21 cellular contexts compared by ENCODE assay signal in the genomic region with DNA sequence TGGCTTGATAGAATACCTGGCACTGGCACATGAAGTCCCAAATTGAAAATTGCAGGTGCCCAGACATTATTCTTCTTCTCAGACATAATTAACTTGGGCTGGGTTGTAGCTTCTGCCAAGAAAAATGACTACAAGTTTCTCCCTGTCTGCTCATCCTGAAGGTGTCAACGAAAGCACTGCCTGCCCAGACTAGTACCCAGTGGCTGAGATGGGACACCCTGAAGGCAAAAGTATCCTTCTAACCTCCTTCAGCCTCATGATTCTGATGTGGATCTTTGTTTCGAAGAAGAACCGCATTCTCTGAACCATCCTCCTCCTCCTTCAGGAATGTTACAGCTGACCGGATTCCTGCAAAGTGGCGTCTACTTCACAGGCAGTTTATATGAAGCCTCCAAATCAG.
DNase-seq lines count a peak whose midpoint lies in the region; ATAC-seq, FAIRE-seq and TF ChIP-seq lines count a peak whose summit lies in the region.
"Had no signal": no experiment of that assay in that cellular context is flagged by ENCODE, and none has a peak within 500 bp of the region (broad histone marks: within the 10 kb centered on the region; RNA-seq: fewer than 3 reads in every experiment).

No MANE protein-coding gene starts in this region.

- H3K27ac ChIP-seq in RWPE2 (ENCODE audit: poor library complexity, severe bottlenecking), result peak overlapping the region; percentile 100
- H3K27ac ChIP-seq in epithelial cell of prostate, result peak overlapping the region; percentile 100
- peak overlapping the region; percentile 100 for H3K27ac ChIP-seq in keratinocyte (ENCODE audit: control insufficient read depth, insufficient read depth, low read length)
- no peak overlapping the region for H3K27ac ChIP-seq in upper lobe of left lung
- H3K27ac ChIP-seq: HL-60 had no signal

- H3K27ac Mint-ChIP-seq in nephron progenitor cell, result peak overlapping the region; percentile 17
- H3K27ac Mint-ChIP-seq: CD14-positive monocyte; CD8-positive, alpha-beta T cell; H9 had no signal

- no peak for TF ChIP-seq CTCF in RWPE2 (IDR thresholded peaks at IDR 0.05; ENCODE audit: poor library complexity, severe bottlenecking)
- no peak for TF ChIP-seq CTCF in keratinocyte (optimal IDR thresholded peaks at IDR 0.05 in 1 of 3, IDR thresholded peaks at IDR 0.05 in 1 of 3, conservative IDR thresholded peaks at IDR 0.05 in 1 of 3; ENCODE audit: extremely low read depth in 1 of 3, insufficient read depth in 2 of 3, low read length in 3 of 3)
- TF ChIP-seq CTCF in nephron progenitor cell (IDR thresholded peaks at IDR 0.05), result no peak
- no peak for TF ChIP-seq CTCF in upper lobe of left lung (IDR thresholded peaks at IDR 0.05)

- peak; percentile 99 for FAIRE-seq in keratinocyte (lab: Jason Lieb, UNC)
- FAIRE-seq: A204.1, D721Med, G401.6, GM12891 had no signal

- H3K9me3 ChIP-seq in RWPE2 (ENCODE audit: severe bottlenecking) (peaks cover 11% of the 10 kb centered on the region), keratinocyte (ENCODE audit: control insufficient read depth, low read depth, low read length) (peaks cover 8% of the 10 kb centered on the region), upper lobe of left lung (peaks cover 0 to 5% (median 2%) of the 10 kb centered on the region in 4 donors)

- DNase-seq in RWPE2 (ENCODE audit: low spot score) (peak; percentile 84), epithelial cell of prostate (ENCODE audit: low read depth, low spot score) (peak; percentile 98), keratinocyte (ENCODE audit: low read depth, low spot score) (peak; percentile 83), nephron progenitor cell (no peak), ACHN (no peak), upper lobe of left lung (no peak), 8988T (no peak), NCI-H1417 treated with DMSO at 0.1 percent for 48 hours (lab: John Stamatoyannopoulos, UW) (no peak)
- DNase-seq: CD8-positive, alpha-beta T cell; COR-L47; DMS153; DMS79 treated with DMSO at 0.1 percent for 48 hours; EL; GOT3; H9 had no signal

- dilution Hi-C loops in keratinocyte (cut with MboI; ENCODE audit: extremely low pct_ligation_motif_present, low sequenced_read_pairs), result no loop called here

- no peaks in the 10 kb centered on the region for H4K20me1 ChIP-seq in keratinocyte (ENCODE audit: control insufficient read depth, extremely low read depth, insufficient read depth, low read length)

- H3K4me1 Mint-ChIP-seq in nephron progenitor cell, result peaks cover 42% of the 10 kb centered on the region
- H3K4me1 Mint-ChIP-seq: CD14-positive monocyte had no signal

- H3K9me1 ChIP-seq in keratinocyte (ENCODE audit: control insufficient read depth, extremely low read depth, insufficient read depth, low read length), result no peaks in the 10 kb centered on the region

- no peaks in the 10 kb centered on the region for H3K36me3 ChIP-seq in RWPE2 (ENCODE audit: low read depth)
- H3K36me3 ChIP-seq in keratinocyte (ENCODE audit: control insufficient read depth in 2 of 2, extremely low read depth in 1 of 2, insufficient read depth in 2 of 2, low read length in 2 of 2), result peaks cover 0 to 1% of the 10 kb centered on the region in 2 experiments
- H3K36me3 ChIP-seq in upper lobe of left lung, result no peaks in the 10 kb centered on the region

- peak overlapping the region; percentile 73 for H3K4me2 ChIP-seq in keratinocyte (ENCODE audit: control insufficient read depth, extremely low read depth, insufficient read depth, low read depth, low read length)

- H3K36me3 Mint-ChIP-seq in nephron progenitor cell (ENCODE audit: low read depth), result peaks cover 5% of the 10 kb centered on the region
- H3K36me3 Mint-ChIP-seq: CD14-positive monocyte; CD8-positive, alpha-beta T cell had no signal

- WGBS in upper lobe of left lung, 2 donors, result 76 to 93% methylated on average over 5 of the region's 5 CpGs

- H3K4me1 ChIP-seq in RWPE2 (ENCODE audit: insufficient read depth, poor library complexity, severe bottlenecking) (peaks cover 57% of the 10 kb centered on the region), keratinocyte (ENCODE audit: control insufficient read depth, extremely low read depth, insufficient read depth, low read length) (peaks cover 60% of the 10 kb centered on the region), upper lobe of left lung (no peaks in the 10 kb centered on the region)

- H3K9ac ChIP-seq in keratinocyte (ENCODE audit: control insufficient read depth, extremely low read depth, insufficient read depth, low read length), result peak overlapping the region; percentile 61

- peaks cover 23% of the 10 kb centered on the region for H3K9me3 Mint-ChIP-seq in nephron progenitor cell

- TF ChIP-seq EP300 in upper lobe of left lung (IDR thresholded peaks at IDR 0.05), result no peak

- H3K4me3 ChIP-seq in RWPE2 (ENCODE audit: severe bottlenecking), result no peak overlapping the region
- peak overlapping the region in 1 of 3 experiments; percentile 27 for H3K4me3 ChIP-seq in keratinocyte (ENCODE audit: control insufficient read depth in 2 of 3, extremely low read depth in 1 of 3, insufficient read depth in 2 of 3, low read depth in 1 of 3, low read length in 3 of 3)
- no peak overlapping the region for H3K4me3 ChIP-seq in upper lobe of left lung

- ATAC-seq in RWPE2 (ENCODE audit: low read depth) (peak; percentile 51), upper lobe of left lung (ENCODE audit: low FRiP score in 2 of 2) (no peak)
- ATAC-seq: CD8-positive, alpha-beta T cell had no signal

- no peaks in the 10 kb centered on the region for H3K79me2 ChIP-seq in keratinocyte (ENCODE audit: control insufficient read depth, insufficient read depth, low read length)

- H3K4me3 Mint-ChIP-seq in nephron progenitor cell, result no peak overlapping the region
- H3K4me3 Mint-ChIP-seq: CD14-positive monocyte; CD8-positive, alpha-beta T cell; H9 had no signal

- no peak overlapping the region for H2AFZ ChIP-seq in keratinocyte (ENCODE audit: control insufficient read depth, low read length)

- no peaks in the 10 kb centered on the region for H3K27me3 Mint-ChIP-seq in nephron progenitor cell (ENCODE audit: low read depth, poor library complexity)

- H3K27me3 ChIP-seq in RWPE2 (ENCODE audit: insufficient read depth, poor library complexity, severe bottlenecking), result no peaks in the 10 kb centered on the region
- no peaks in the 10 kb centered on the region for H3K27me3 ChIP-seq in keratinocyte (ENCODE audit: control insufficient read depth, extremely low read depth, insufficient read depth, low read length)
- H3K27me3 ChIP-seq in upper lobe of left lung, result no peaks in the 10 kb centered on the region

- in situ Hi-C loops in ACHN (cut with HindIII; ENCODE audit: low pct_ligation_motif_present, low pct_unique_long_range_greater_than_20kb, low sequenced_read_pairs), result no loop called here

- no peak for TF ChIP-seq POLR2A in upper lobe of left lung (IDR thresholded peaks at IDR 0.05)

Comparison
In these comparisons a context has a peak if more than half of its experiments do, and no peak if none do; other contexts are left out.
1. DNase-seq: peak in RWPE2 (single experiment), epithelial cell of prostate (single experiment) and keratinocyte (single experiment); none in nephron progenitor cell (single experiment), ACHN (single experiment), upper lobe of left lung (0 of 2), 8988T (single experiment) and NCI-H1417 treated with DMSO at 0.1 percent for 48 hours (single experiment).
2. H3K27ac ChIP-seq: peak in RWPE2 (single experiment), epithelial cell of prostate (single experiment) and keratinocyte (single experiment); none in upper lobe of left lung (0 of 4).